2 cellular contexts compared by ENCODE assay signal in genomic region chr10:7432884-7433726, GRCh38.
TF ChIP-seq lines count a peak whose summit lies in the region.

No MANE protein-coding gene starts in this region.

TF ChIP-seq in GM23338, 12 proteins besides CTCF, POLR2A, EP300 and RAD21:
- no peak for TF ChIP-seq JUNB (IDR thresholded peaks at IDR 0.05; ENCODE audit: unreplicated experiment)
- TF ChIP-seq ETS1 (IDR thresholded peaks at IDR 0.05): no peak
- no peak for TF ChIP-seq EZH2 (IDR thresholded peaks at IDR 0.05; ENCODE audit: low read depth, unreplicated experiment)
- no peak for TF ChIP-seq POLR2AphosphoS5 (IDR thresholded peaks at IDR 0.05; ENCODE audit: low read depth)
- TF ChIP-seq CREB1 (CRISPR knock-in tag; IDR thresholded peaks at IDR 0.05; ENCODE audit: low read depth): no peak
- no peak for TF ChIP-seq EZH2phosphoT487 (IDR thresholded peaks at IDR 0.05; ENCODE audit: unreplicated experiment)
- TF ChIP-seq ZNF331 (CRISPR knock-in tag; IDR thresholded peaks at IDR 0.05; ENCODE audit: low read depth): no peak
- no peak for TF ChIP-seq NANOG (IDR thresholded peaks at IDR 0.05; ENCODE audit: borderline replicate concordance)
- no peak for TF ChIP-seq STAT1 (IDR thresholded peaks at IDR 0.05; ENCODE audit: unreplicated experiment)
- TF ChIP-seq ZNF462 (CRISPR knock-in tag; IDR thresholded peaks at IDR 0.05): no peak
- no peak for TF ChIP-seq ZNF114 (CRISPR knock-in tag; IDR thresholded peaks at IDR 0.05)
- no peak for TF ChIP-seq REST (IDR thresholded peaks at IDR 0.05; ENCODE audit: unreplicated experiment)
TF ChIP-seq in GM23338: peak in this region for 0.

TF ChIP-seq in endothelial cell of umbilical vein, 7 proteins besides CTCF, POLR2A, EP300 and RAD21:
- TF ChIP-seq EZH2 (IDR thresholded peaks at IDR 0.05; ENCODE audit: borderline replicate concordance, low read depth, low read length, severe bottlenecking): no peak
- no peak for TF ChIP-seq MAX (IDR thresholded peaks at IDR 0.05; ENCODE audit: insufficient read depth, insufficient read length)
- no peak for TF ChIP-seq FOS (IDR thresholded peaks at IDR 0.05; ENCODE audit: borderline replicate concordance, insufficient read depth, low read length)
- TF ChIP-seq MYC (IDR thresholded peaks at IDR 0.05; ENCODE audit: low read depth, low read length): no peak
- no peak for TF ChIP-seq GATA2 (IDR thresholded peaks at IDR 0.05; ENCODE audit: insufficient read depth, insufficient read length, low read depth, low read length)
- TF ChIP-seq JUN (IDR thresholded peaks at IDR 0.05; ENCODE audit: borderline replicate concordance, insufficient read depth, insufficient read length, low read depth): no peak
- TF ChIP-seq POLR2AphosphoS5 (IDR thresholded peaks at IDR 0.05; ENCODE audit: insufficient read depth, low read depth, low read length): no peak
